ENCODE assay signal across 9 cellular contexts in genomic region chr6:161370882-161371281, GRCh38.
DNase-seq lines count a peak whose midpoint lies in the region; ATAC-seq and TF ChIP-seq lines count a peak whose summit lies in the region.
"Had no signal": no experiment of that assay in that cellular context is flagged by ENCODE, and none has a peak within 500 bp of the region (broad histone marks: within the 10 kb centered on the region; RNA-seq: fewer than 3 reads in every experiment).

No MANE protein-coding gene starts in this region.

- H3K36me3 ChIP-seq in mesenchymal stem cell (ENCODE audit: control insufficient read depth in 1 of 2, insufficient read depth in 2 of 2, low read depth in 1 of 2, low read length in 2 of 2) = no peaks in the 10 kb centered on the region

- H3K4me2 ChIP-seq in mesenchymal stem cell (ENCODE audit: low read length, poor library complexity, severe bottlenecking) = no peak overlapping the region

- peaks cover 0 to under 1% of the 10 kb centered on the region in 2 experiments for H3K27me3 ChIP-seq in mesenchymal stem cell (ENCODE audit: control insufficient read depth in 1 of 2, insufficient read depth in 1 of 2, low read length in 2 of 2)

- H3K9me3 ChIP-seq in mesenchymal stem cell (ENCODE audit: control insufficient read depth, low read length) = no peaks in the 10 kb centered on the region

- no peak overlapping the region for H2BK15ac ChIP-seq in mesenchymal stem cell (ENCODE audit: low read depth, poor library complexity, severe bottlenecking)

- no peak overlapping the region for H3K14ac ChIP-seq in mesenchymal stem cell (ENCODE audit: low read length in 2 of 2)

- H3K27ac ChIP-seq in C4-2B (no peak overlapping the region), mesenchymal stem cell (ENCODE audit: low read length, poor library complexity, severe bottlenecking) (no peak overlapping the region)
- H3K27ac ChIP-seq: SK-N-MC had no signal

- no peak overlapping the region for H2BK120ac ChIP-seq in mesenchymal stem cell (ENCODE audit: low read depth, low read length)

- no peak overlapping the region for H3K23ac ChIP-seq in mesenchymal stem cell (ENCODE audit: low read length in 2 of 2)

- DNase-seq in NCI-H345 (lab: John Stamatoyannopoulos, UW) = peak; percentile 59
- DNase-seq in activated CD4-positive, alpha-beta T cell treated with anti-CD3 and anti-CD28 coated beads, Interleukin-2, amount 50 U/mL, for 1 hour = peak; percentile 66
- DNase-seq in dermis blood vessel endothelial cell = peak; percentile 83
- peak; percentile 69 for DNase-seq in mesenchymal stem cell
- DNase-seq in stimulated activated CD8-positive, alpha-beta memory T cell treated with anti-CD3 and anti-CD28 coated beads, Interleukin-4, amount 100 ng/mL, for 24 hours (ENCODE audit: low read depth) = peak; percentile 36

- H2AK5ac ChIP-seq in mesenchymal stem cell (ENCODE audit: low read length, severe bottlenecking) = no peak overlapping the region

- no peak overlapping the region for H2AFZ ChIP-seq in mesenchymal stem cell (ENCODE audit: low read depth, low read length)

- no peak overlapping the region for H2BK5ac ChIP-seq in mesenchymal stem cell (ENCODE audit: low read depth, low read length, poor library complexity, severe bottlenecking)

- no peak overlapping the region for H4K8ac ChIP-seq in mesenchymal stem cell (ENCODE audit: low read length)

- H3K4me1 ChIP-seq in mesenchymal stem cell (ENCODE audit: control insufficient read depth, insufficient read depth, low read depth, low read length) = peaks cover 1% of the 10 kb centered on the region

- H3K18ac ChIP-seq in mesenchymal stem cell (ENCODE audit: low read depth in 1 of 2, low read length in 2 of 2) = no peak overlapping the region

- no peak overlapping the region for H4K91ac ChIP-seq in mesenchymal stem cell (ENCODE audit: low read length)

- no peaks in the 10 kb centered on the region for H3K79me1 ChIP-seq in mesenchymal stem cell (replicated peaks; ENCODE audit: low read length, poor library complexity, severe bottlenecking)

- ATAC-seq in GM18907 (IDR thresholded peaks at IDR 0.05; ENCODE audit: unreplicated experiment) (peak; percentile 89), HG03139 (IDR thresholded peaks at IDR 0.05; ENCODE audit: unreplicated experiment) (peak; percentile 90)

- no peak overlapping the region for H3K4me3 ChIP-seq in mesenchymal stem cell (ENCODE audit: insufficient read depth in 1 of 2, low read depth in 1 of 2, low read length in 2 of 2)
- H3K4me3 ChIP-seq: SK-N-MC had no signal

- TF ChIP-seq CTCF in C4-2B (conservative IDR thresholded peaks at IDR 0.05) = peak; percentile 93

- no peak overlapping the region for H2BK12ac ChIP-seq in mesenchymal stem cell (ENCODE audit: low read length in 2 of 2)

- no peak overlapping the region for H3K4ac ChIP-seq in mesenchymal stem cell (ENCODE audit: low read depth in 1 of 2, low read length in 2 of 2)

- peak overlapping the region; percentile 75 for H3K9ac ChIP-seq in mesenchymal stem cell (ENCODE audit: low read length)

- WGBS in mesenchymal stem cell = 34% methylated on average over 7 of the region's 9 CpGs
